ENCODE assay signal across 10 cellular contexts in the genomic region with DNA sequence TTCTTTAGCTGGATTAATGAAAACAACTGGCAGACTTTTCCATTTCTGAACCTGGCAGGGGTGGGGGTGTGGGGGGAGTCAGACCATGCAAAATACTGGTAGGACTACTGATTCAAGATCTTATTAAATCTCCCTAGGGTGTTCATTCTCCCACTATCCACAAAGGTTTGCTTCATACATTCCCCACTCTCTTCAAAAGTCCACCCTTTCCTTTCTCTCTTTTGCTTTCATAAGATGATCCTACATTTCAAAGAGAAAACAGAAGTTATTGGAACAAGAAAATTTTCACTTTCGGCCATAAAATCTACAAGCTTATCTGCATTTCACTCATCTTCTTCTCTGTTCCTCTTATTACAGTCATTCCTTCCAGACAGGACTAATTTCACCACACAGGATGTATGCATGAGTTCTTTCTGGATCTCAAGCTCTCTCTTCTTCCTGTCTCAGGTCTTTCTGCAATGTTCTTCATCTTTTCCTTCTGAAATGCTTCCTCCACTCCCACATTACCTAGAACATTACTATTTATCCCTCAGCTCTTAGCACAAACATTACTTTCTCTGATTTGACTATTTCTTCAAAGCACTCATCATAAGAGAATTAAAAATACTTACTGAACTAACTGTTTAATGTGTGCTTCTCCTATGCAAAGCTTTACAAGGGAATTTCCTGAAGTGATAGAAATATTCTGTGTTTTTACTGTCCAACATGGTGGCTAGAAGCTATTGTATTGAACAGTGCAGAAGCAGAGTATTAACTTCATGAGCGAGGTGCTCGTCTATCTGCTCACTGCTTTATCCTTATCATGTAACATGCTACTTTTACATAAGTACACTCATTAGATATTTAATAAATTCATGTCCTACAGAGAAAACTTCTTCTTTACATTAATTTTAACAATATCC.
DNase-seq lines count a peak whose midpoint lies in the region; ATAC-seq and TF ChIP-seq lines count a peak whose summit lies in the region.
"Had no signal": no experiment of that assay in that cellular context is flagged by ENCODE, and none has a peak within 500 bp of the region (broad histone marks: within the 10 kb centered on the region; RNA-seq: fewer than 3 reads in every experiment).

No MANE protein-coding gene starts in this region.

- no peaks in the 10 kb centered on the region for H3K79me2 ChIP-seq in MM.1S (ENCODE audit: low read length)

- H2AFZ ChIP-seq in MM.1S (ENCODE audit: low read length), result no peak overlapping the region

- no peaks in the 10 kb centered on the region for H3K27me3 ChIP-seq in MM.1S (replicated peaks; ENCODE audit: insufficient read depth, low read length)

- H3K4me1 ChIP-seq in MM.1S (ENCODE audit: low read length), result no peaks in the 10 kb centered on the region

- H3F3A ChIP-seq in MM.1S (ENCODE audit: insufficient read depth, low read length), result no peaks in the 10 kb centered on the region

- H3K27ac ChIP-seq in MM.1S (ENCODE audit: low read length), result no peak overlapping the region
- H3K27ac ChIP-seq: C4-2B had no signal

- no peak for TF ChIP-seq CTCF in MM.1S (IDR thresholded peaks at IDR 0.05; ENCODE audit: low read length)

- H3K36me3 ChIP-seq in MM.1S (replicated peaks; ENCODE audit: insufficient read depth, low read length), result no peaks in the 10 kb centered on the region

- no peaks in the 10 kb centered on the region for H4K20me1 ChIP-seq in MM.1S (ENCODE audit: insufficient read depth, low read length)

- peak; percentile 80 for ATAC-seq in HG02623 (IDR thresholded peaks at IDR 0.05; ENCODE audit: unreplicated experiment)

- H3K4me2 ChIP-seq in MM.1S (ENCODE audit: low read depth, low read length), result no peak overlapping the region

- no peak overlapping the region for H3K9ac ChIP-seq in MM.1S (ENCODE audit: low read length)

- H3K4me3 ChIP-seq in MM.1S (ENCODE audit: low read length), result no peak overlapping the region

- H3K9me2 ChIP-seq in MM.1S (replicated peaks; ENCODE audit: insufficient read depth, low read length), result no peaks in the 10 kb centered on the region

- peak; percentile 21 for DNase-seq in stimulated activated CD4-positive, alpha-beta T cell treated with anti-CD3 and anti-CD28 coated beads, Interleukin-15, amount 100 ng/mL, for 24 hours
- no peak for DNase-seq in stimulated activated CD4-positive, alpha-beta T cell treated with anti-CD3 and anti-CD28 coated beads, Interleukin-12 subunit alpha, Interleukin-12 subunit beta, amount 100 ng/mL, for 4 hours
- DNase-seq in HT1080 (ENCODE audit: low read depth) (peak; percentile 13), AG08396 (ENCODE audit: low spot score) (no peak), HK-2 (ENCODE audit: unreplicated experiment) (no peak), MM.1S (no peak), NCI-H1436 treated with DMSO at 0.1 percent for 48 hours (lab: John Stamatoyannopoulos, UW) (no peak)
- DNase-seq: stimulated activated CD4-positive, alpha-beta T cell treated with anti-CD3 and anti-CD28 coated beads, Interleukin-4, amount 100 ng/mL, for 4 hours had no signal

- no peaks in the 10 kb centered on the region for H3K9me3 ChIP-seq in MM.1S (replicated peaks; ENCODE audit: insufficient read depth, low read length)

Comparison
In these comparisons a context has a peak if more than half of its experiments do, and no peak if none do; other contexts are left out.
1. DNase-seq: peak in stimulated activated CD4-positive, alpha-beta T cell treated with anti-CD3 and anti-CD28 coated beads, Interleukin-15, amount 100 ng/mL, for 24 hours (single experiment) and HT1080 (single experiment); none in stimulated activated CD4-positive, alpha-beta T cell treated with anti-CD3 and anti-CD28 coated beads, Interleukin-12 subunit alpha, Interleukin-12 subunit beta, amount 100 ng/mL, for 4 hours (single experiment), AG08396 (single experiment), HK-2 (single experiment), MM.1S (single experiment) and NCI-H1436 treated with DMSO at 0.1 percent for 48 hours (single experiment).